Comparison of ENCODE assay signal across 7 cellular contexts in the genomic region with DNA sequence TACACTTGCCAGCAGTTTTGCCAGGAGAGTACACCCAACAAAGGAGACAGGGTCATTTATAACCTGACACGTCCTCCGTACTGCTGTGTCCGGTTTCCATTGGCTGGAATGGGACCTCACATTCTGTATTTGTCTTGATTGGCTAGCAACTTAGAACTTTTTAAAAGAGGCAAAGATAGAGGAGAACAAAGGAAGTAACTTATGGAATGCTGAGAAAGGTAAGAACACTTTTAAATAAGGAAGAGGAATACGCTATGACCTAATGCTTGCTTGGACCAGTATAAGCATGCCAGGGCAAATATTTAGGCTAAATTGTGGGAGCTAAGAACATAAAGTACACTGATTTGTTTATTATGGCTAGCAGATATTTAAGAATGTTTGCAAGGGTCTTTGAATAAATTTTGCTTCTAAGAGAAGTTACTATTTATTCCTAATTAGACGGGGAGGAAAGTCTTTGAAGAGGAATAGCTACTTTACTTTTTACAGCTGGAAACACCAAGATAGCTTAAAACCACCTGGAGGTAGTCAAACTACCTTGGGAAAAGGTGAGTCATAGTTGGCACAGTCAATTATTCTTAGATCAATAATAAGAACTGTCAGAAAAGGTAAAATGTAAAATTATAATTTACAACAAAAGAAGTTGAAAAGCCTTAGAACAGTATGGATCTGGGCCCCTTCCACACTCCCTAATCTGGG. TPM values are rescaled to one million over a fixed set of nuclear protein-coding genes. Genes with fewer than 3 reads are reported as not detected.
A peak's percentile ranks its signal among the peaks of the same experiment; 100 is the strongest.
DNase-seq lines count a peak whose midpoint lies in the region; ATAC-seq and TF ChIP-seq lines count a peak whose summit lies in the region.
"Not testable (repeated sequence)": the region's sequence is repeated elsewhere in the genome, so short reads cannot be mapped to it uniquely, and the experiment has no call there.

No MANE protein-coding gene starts in this region.

- H3K9me3 Mint-ChIP-seq in activated CD4-positive, alpha-beta memory T cell treated with anti-CD3 and anti-CD28 coated beads for 36 hours; naive B cell: not testable (repeated sequence)

- H3K4me3 ChIP-seq in DOHH2 (ENCODE audit: low read length), result peak overlapping the region; percentile 78
- H3K4me3 ChIP-seq in OCI-LY3 (ENCODE audit: low read length); esophagus (ENCODE audit: low read depth in 1 of 2, low read length in 2 of 2); gastrocnemius medialis: not testable (repeated sequence)
- H3K4me3 ChIP-seq in ascending aorta, result peak overlapping the region in 1 of 2 donors; percentile 87

- not testable (repeated sequence) for H4K20me1 ChIP-seq in DOHH2 (ENCODE audit: control insufficient read depth, insufficient read depth, low read depth, low read length); OCI-LY3 (ENCODE audit: insufficient read depth, low read length)

- not testable (repeated sequence) for H3K79me2 ChIP-seq in DOHH2 (ENCODE audit: control insufficient read depth, low read length); OCI-LY3 (ENCODE audit: low read length)

- H3K4me3 Mint-ChIP-seq in activated CD4-positive, alpha-beta memory T cell treated with anti-CD3 and anti-CD28 coated beads for 36 hours, result peak overlapping the region; percentile 41
- H3K4me3 Mint-ChIP-seq in naive B cell, result peak overlapping the region in 7 of 8 donors; percentile 44 to 96 (median 87)

- H3K4me2 ChIP-seq in DOHH2 (ENCODE audit: low read length) (peak overlapping the region; percentile 71), OCI-LY3 (ENCODE audit: low read length) (peak overlapping the region; percentile 99)

- not testable (repeated sequence) for H3K9ac ChIP-seq in OCI-LY3 (ENCODE audit: low read length)

- H3K27me3 ChIP-seq in DOHH2 (ENCODE audit: control insufficient read depth, low read length); OCI-LY3 (ENCODE audit: low read depth, low read length); ascending aorta; esophagus (ENCODE audit: control insufficient read depth in 1 of 2, insufficient read depth in 2 of 2, low read length in 2 of 2); gastrocnemius medialis: not testable (repeated sequence)

- POLR2A ChIA-PET in activated CD4-positive, alpha-beta memory T cell treated with anti-CD3 and anti-CD28 coated beads for 36 hours (lab: Charles Lee), result interaction anchor here (0.8 kb wide), 1 partner anchor 11 kb away, joined by 3 read pairs; no protein-coding TSS in a partner anchor

- DNase-seq in activated CD4-positive, alpha-beta memory T cell treated with anti-CD3 and anti-CD28 coated beads for 36 hours; ascending aorta (ENCODE audit: low spot score in 2 of 2); naive B cell; gastrocnemius medialis: not testable (repeated sequence)

- CTCF ChIA-PET in activated CD4-positive, alpha-beta memory T cell treated with anti-CD3 and anti-CD28 coated beads for 36 hours (lab: Charles Lee), result not testable (repeated sequence)

- not testable (repeated sequence) for H3K27ac Mint-ChIP-seq in activated CD4-positive, alpha-beta memory T cell treated with anti-CD3 and anti-CD28 coated beads for 36 hours
- peak overlapping the region in 5 of 6 donors; percentile 92 to 99 (median 96) for H3K27ac Mint-ChIP-seq in naive B cell

- not testable (repeated sequence) for H3K9me3 ChIP-seq in DOHH2 (ENCODE audit: control insufficient read depth, insufficient read depth, low read length); OCI-LY3 (ENCODE audit: insufficient read depth, low read length); ascending aorta; esophagus (ENCODE audit: control insufficient read depth in 2 of 2, insufficient read depth in 1 of 2, low read depth in 1 of 2, low read length in 1 of 2); gastrocnemius medialis

- peaks cover 22% of the 10 kb centered on the region for H3K4me1 ChIP-seq in DOHH2 (ENCODE audit: control insufficient read depth, low read length)
- H3K4me1 ChIP-seq in OCI-LY3 (ENCODE audit: low read length); ascending aorta; esophagus (ENCODE audit: control insufficient read depth in 2 of 2, insufficient read depth in 2 of 2, low read length in 1 of 2); gastrocnemius medialis: not testable (repeated sequence)

- TF ChIP-seq POLR2A in gastrocnemius medialis (IDR thresholded peaks at IDR 0.05), result not testable (repeated sequence)

- H3K36me3 Mint-ChIP-seq in activated CD4-positive, alpha-beta memory T cell treated with anti-CD3 and anti-CD28 coated beads for 36 hours; naive B cell: not testable (repeated sequence)

- intact Hi-C loops in activated CD4-positive, alpha-beta memory T cell treated with anti-CD3 and anti-CD28 coated beads for 36 hours (cut with micrococcal nuclease), result loop anchor here (5.0 kb wide), 3 partner anchors 49 to 236 kb away; a partner anchor contains a TSS
- intact Hi-C loops in ascending aorta (cut with DNase I), result loop anchor here (5.0 kb wide), 3 partner anchors 49 to 236 kb away; a partner anchor contains a TSS
- intact Hi-C loops in gastrocnemius medialis (cut with DNase I; ENCODE audit: low total_unique reads), result loop anchor here (5.0 kb wide), 1 partner anchor 136 kb away; a partner anchor contains a TSS

- H3K4me1 Mint-ChIP-seq in activated CD4-positive, alpha-beta memory T cell treated with anti-CD3 and anti-CD28 coated beads for 36 hours (ENCODE audit: low read depth), result peaks cover 22% of the 10 kb centered on the region
- peaks cover 7 to 23% (median 16%) of the 10 kb centered on the region in 3 donors for H3K4me1 Mint-ChIP-seq in naive B cell

- not testable (repeated sequence) for ATAC-seq in naive B cell (ENCODE audit: low read depth in 2 of 2); gastrocnemius medialis

- H3K27me3 Mint-ChIP-seq in activated CD4-positive, alpha-beta memory T cell treated with anti-CD3 and anti-CD28 coated beads for 36 hours; naive B cell: not testable (repeated sequence)

- H3K27ac ChIP-seq in DOHH2 (ENCODE audit: low read depth, low read length); OCI-LY3 (ENCODE audit: low read length): not testable (repeated sequence)
- H3K27ac ChIP-seq in ascending aorta (peak overlapping the region; percentile 92), esophagus (ENCODE audit: low read depth in 2 of 2, low read length in 1 of 2) (peak overlapping the region; percentile 24 to 84), gastrocnemius medialis (peak overlapping the region in 3 of 4 donors; percentile 86 to 97 (median 89))

- H3F3A ChIP-seq in DOHH2 (ENCODE audit: control insufficient read depth, insufficient read depth), result peaks cover 15% of the 10 kb centered on the region

- not testable (repeated sequence) for H3K36me3 ChIP-seq in DOHH2 (ENCODE audit: control insufficient read depth, low read length); OCI-LY3 (replicated peaks; ENCODE audit: low read depth, low read length); ascending aorta; esophagus (ENCODE audit: control insufficient read depth in 2 of 2, insufficient read depth in 2 of 2, low read length in 1 of 2); gastrocnemius medialis

- in situ Hi-C loops in gastrocnemius medialis (cut with MboI; ENCODE audit: low sequenced_read_pairs in 4 of 4), result not testable (repeated sequence)

- H2AFZ ChIP-seq in OCI-LY3 (ENCODE audit: low read depth, low read length), result not testable (repeated sequence)

- not testable (repeated sequence) for TF ChIP-seq CTCF in DOHH2 (IDR thresholded peaks at IDR 0.05; ENCODE audit: low read depth, low read length, poor library complexity, severe bottlenecking); OCI-LY3 (IDR thresholded peaks at IDR 0.05; ENCODE audit: low read depth, low read length); ascending aorta (IDR thresholded peaks at IDR 0.05); gastrocnemius medialis (IDR thresholded peaks at IDR 0.05 in 4 of 5, conservative IDR thresholded peaks at IDR 0.05 in 1 of 5)

- not testable (repeated sequence) for H3K9me2 ChIP-seq in DOHH2 (replicated peaks; ENCODE audit: control insufficient read depth, low read length)

- 50 to 65% methylated on average over 5 of the region's 5 CpGs for WGBS in esophagus, 2 donors

RNA-seq across cellular contexts. Expression of a gene that starts 12.0 kb away (rescaled TPM):
- 10 to 100 TPM; 42.7 to 43.2 TPM for total RNA-seq in activated CD4-positive, alpha-beta memory T cell treated with anti-CD3 and anti-CD28 coated beads for 36 hours
- total RNA-seq in ascending aorta (15.2 TPM), gastrocnemius medialis (10 to 100 TPM; 23.0 to 42.5 (median 34.7) TPM)
- polyA plus RNA-seq in esophagus (10 to 100 TPM; 16.8 to 18.5 TPM), naive B cell (ENCODE audit: low read depth in 6 of 6) (10 to 100 TPM in 5 of 6 donors, 1 to 10 TPM in 1; 7.3 to 23.2 (median 16.5) TPM)

RNA-seq across cellular contexts. Expression of a gene that starts 48.5 kb away (rescaled TPM):
- 1,000 to 10,000 TPM; 1,372 to 1,402 TPM for total RNA-seq in activated CD4-positive, alpha-beta memory T cell treated with anti-CD3 and anti-CD28 coated beads for 36 hours
- total RNA-seq in ascending aorta (262 TPM), gastrocnemius medialis (1,000 to 10,000 TPM in 1 of 4 donors, 100 to 1,000 TPM in 3; 884 to 1,266 (median 965) TPM)
- polyA plus RNA-seq in esophagus (1,000 to 10,000 TPM; 1,141 to 2,006 TPM), naive B cell (ENCODE audit: low read depth in 6 of 6) (1,000 to 10,000 TPM; 1,837 to 3,584 (median 3,029) TPM)

RNA-seq across cellular contexts. Expression of a gene that starts 48.9 kb away (rescaled TPM):
- total RNA-seq in activated CD4-positive, alpha-beta memory T cell treated with anti-CD3 and anti-CD28 coated beads for 36 hours, result 1 to 10 TPM; 5.5 to 7.5 TPM
- total RNA-seq in ascending aorta (not detected), gastrocnemius medialis (1 to 10 TPM in 1 of 4 donors, under 1 TPM in 2, not detected in 1; 0.46 to 4.9 (median 0.85) TPM)
- polyA plus RNA-seq in esophagus (10 to 100 TPM in 1 of 2 donors, 1 to 10 TPM in 1; 3.9 to 10.9 TPM), naive B cell (ENCODE audit: low read depth in 6 of 6) (1 to 10 TPM in 4 of 6 donors, under 1 TPM in 1, not detected in 1; 0.90 to 3.5 (median 1.6) TPM)
